ENCODE assay signal across 11 cellular contexts in the genomic region with DNA sequence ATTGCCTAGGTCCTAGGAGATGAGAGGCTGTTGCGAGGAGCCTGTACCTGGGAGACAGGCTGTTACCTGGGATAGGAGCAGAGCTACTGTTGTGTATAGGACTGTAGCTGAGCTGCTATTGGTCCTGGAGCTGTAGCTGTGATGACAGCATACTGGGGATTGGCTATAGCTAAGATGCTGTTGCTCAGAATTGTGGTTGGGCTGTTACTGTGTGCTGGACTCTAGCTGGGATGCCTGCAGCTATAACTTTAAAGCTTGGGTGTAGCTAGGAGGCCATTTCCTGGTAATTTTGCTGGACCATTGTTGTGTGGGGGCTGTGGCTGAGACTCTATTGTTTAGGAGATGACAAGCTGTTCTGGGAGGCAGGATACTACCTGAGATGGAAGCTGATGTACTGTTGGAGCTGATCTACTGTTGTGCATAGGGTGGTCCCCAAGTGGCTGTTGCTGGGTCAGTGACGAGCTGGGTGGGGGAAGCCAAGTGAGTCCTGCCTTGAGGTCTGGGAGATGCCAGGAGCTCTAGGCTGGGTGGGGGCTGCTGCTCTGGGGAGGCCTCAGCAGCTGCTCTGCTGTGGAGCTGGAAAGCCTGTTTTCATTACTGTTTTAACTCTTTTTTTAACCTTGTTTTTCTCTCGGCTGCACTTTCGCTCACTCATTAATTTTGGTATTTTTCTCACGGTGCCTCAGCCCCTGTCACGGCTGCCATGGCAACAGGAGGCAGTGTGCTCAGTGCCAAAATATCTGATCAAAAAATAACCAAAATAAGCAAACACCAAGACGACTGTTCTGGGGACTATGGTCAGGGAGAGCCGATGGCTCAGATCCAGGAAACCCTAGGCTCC. TPM values are rescaled to one million over a fixed set of nuclear protein-coding genes. Genes with fewer than 3 reads are reported as not detected.
DNase-seq lines count a peak whose midpoint lies in the region; ATAC-seq and TF ChIP-seq lines count a peak whose summit lies in the region.
"Had no signal": no experiment of that assay in that cellular context is flagged by ENCODE, and none has a peak within 500 bp of the region (broad histone marks: within the 10 kb centered on the region; RNA-seq: fewer than 3 reads in every experiment).

No MANE protein-coding gene starts in this region.

- H3K27ac ChIP-seq in heart right ventricle = peak overlapping the region; percentile 50 to 97 (median 91)

- H3K4me1 ChIP-seq in heart right ventricle = peaks cover 5 to 72% (median 52%) of the 10 kb centered on the region in 9 donors

- peak; percentile 52 to 63 for DNase-seq in heart right ventricle
- DNase-seq in Right ventricle myocardium superior = no peak
- no peak for DNase-seq in endothelial cell (ENCODE audit: low spot score)
- DNase-seq in SHP77 treated with DMSO at 0.1 percent for 48 hours (lab: John Stamatoyannopoulos, UW) = no peak
- DNase-seq in DMS 273 (lab: John Stamatoyannopoulos, UW; ENCODE audit: unreplicated experiment) = no peak
- DNase-seq in NCI-H2196 (lab: John Stamatoyannopoulos, UW; ENCODE audit: unreplicated experiment) = no peak
- DNase-seq: amniotic stem cell, NCI-H748 treated with DMSO at 0.1 percent for 48 hours had no signal

- H3K36me3 Mint-ChIP-seq in endothelial cell (ENCODE audit: low read depth, unreplicated experiment) (peaks cover 12% of the 10 kb centered on the region), nephron (ENCODE audit: low read depth) (no peaks in the 10 kb centered on the region)

- H3K36me3 ChIP-seq in heart right ventricle = no peaks in the 10 kb centered on the region

- peaks cover 70% of the 10 kb centered on the region for H3K4me1 Mint-ChIP-seq in endothelial cell (ENCODE audit: unreplicated experiment)
- peaks cover 20% of the 10 kb centered on the region for H3K4me1 Mint-ChIP-seq in nephron

- H3K9me3 ChIP-seq in heart right ventricle = no peaks in the 10 kb centered on the region

- intact Hi-C loops in heart right ventricle (cut with DNase I) (loop anchor here in 9 of 10 donors (1.0 to 10.0 kb wide), 14 partner anchors 32 to 199 kb away; partner anchors contain the start of genes PCDH12 (in 6 of the 9), ARAP3 (in 1 of the 9), DELE1 (in 1 of the 9) and RNF14 (in 1 of the 9)), Right ventricle myocardium superior (cut with DNase I) (loop anchor here (10.0 kb wide), 1 partner anchor 84 kb away; the partner anchor contains the start of gene RNF14)

- H3K4me3 Mint-ChIP-seq in endothelial cell (ENCODE audit: unreplicated experiment) (peak overlapping the region; percentile 82), nephron (peak overlapping the region in 2 of 3 experiments; percentile 11 to 34)

- peak overlapping the region in 2 of 10 donors; percentile 12 to 18 for H3K4me3 ChIP-seq in heart right ventricle

- H3K9me3 Mint-ChIP-seq in endothelial cell (ENCODE audit: unreplicated experiment) = no peaks in the 10 kb centered on the region
- H3K9me3 Mint-ChIP-seq in nephron = no peaks in the 10 kb centered on the region

- TF ChIP-seq CTCF in heart right ventricle (IDR thresholded peaks at IDR 0.05) (no peak), endothelial cell (IDR thresholded peaks at IDR 0.05; ENCODE audit: unreplicated experiment) (no peak), nephron (IDR thresholded peaks at IDR 0.05; ENCODE audit: unreplicated experiment in 3 of 3) (no peak)

- H3K27me3 Mint-ChIP-seq in endothelial cell (ENCODE audit: unreplicated experiment) (peaks cover 21% of the 10 kb centered on the region), nephron (ENCODE audit: low read depth) (peaks cover 94% of the 10 kb centered on the region)

- ATAC-seq in heart right ventricle (peak in 7 of 8 donors; percentile 17 to 67 (median 40)), Right ventricle myocardium superior (ENCODE audit: poor library complexity) (no peak), HG02840 (IDR thresholded peaks at IDR 0.05; ENCODE audit: low FRiP score, unreplicated experiment) (no peak)

- H3K27me3 ChIP-seq in heart right ventricle = peaks cover 8 to 94% (median 52%) of the 10 kb centered on the region in 7 donors

- H3K27ac Mint-ChIP-seq in endothelial cell (ENCODE audit: unreplicated experiment) (peak overlapping the region; percentile 76), nephron (no peak overlapping the region)

- WGBS in heart right ventricle, 2 donors = 28 to 32% methylated on average over 8 of the region's 8 CpGs

RNA-seq across cellular contexts. Expression of gene PCDH1, which starts 3.0 kb away (rescaled TPM):
- total RNA-seq in heart right ventricle (10 to 100 TPM in 9 of 10 donors, 1 to 10 TPM in 1; 8.4 to 45.8 (median 17.9) TPM), Right ventricle myocardium superior (15.8 TPM), endothelial cell (ENCODE audit: unreplicated experiment) (140 TPM)
- 10 to 100 TPM; 16.2 to 21.6 TPM for polyA plus RNA-seq in heart right ventricle
- total RNA-seq: T-helper 1 cell treated with Interleukin-12 subunit alpha and Interleukin-12 subunit beta and Interleukin-4 antibody, amounts not matched to agents 30 ng/mL and 1 ng/mL, for 36 hours had no signal

RNA-seq across cellular contexts. Expression of gene DELE1, which starts 42.5 kb away (rescaled TPM):
- total RNA-seq in heart right ventricle (100 to 1,000 TPM in 6 of 10 donors, 10 to 100 TPM in 4; 82.1 to 192 (median 141) TPM), Right ventricle myocardium superior (99.4 TPM), endothelial cell (ENCODE audit: unreplicated experiment) (115 TPM)
- polyA plus RNA-seq in heart right ventricle = 10 to 100 TPM; 50.1 to 69.8 TPM

Comparison
In these comparisons a context has a peak if more than half of its experiments do, and no peak if none do; other contexts are left out.
1. ATAC-seq: peak in heart right ventricle (7 of 8); none in Right ventricle myocardium superior (single experiment) and HG02840 (single experiment).
2. DNase-seq: peak in heart right ventricle (2 of 2); none in Right ventricle myocardium superior (single experiment), endothelial cell (single experiment), SHP77 treated with DMSO at 0.1 percent for 48 hours (single experiment), DMS 273 (single experiment) and NCI-H2196 (single experiment).